In genomic region chr22:45262931-45263789, GRCh38 we compare ENCODE assay signal across 8 cellular contexts. TPM values are rescaled to one million over a fixed set of nuclear protein-coding genes. Genes with fewer than 3 reads are reported as not detected.
DNase-seq lines count a peak whose midpoint lies in the region; ATAC-seq and TF ChIP-seq lines count a peak whose summit lies in the region.

No MANE protein-coding gene starts in this region.

- H3K4me2 ChIP-seq in trophoblast cell (ENCODE audit: low read length) = peak overlapping the region; percentile 8

- H3K4me3 ChIP-seq in GM12864 (ENCODE audit: low read depth, low read length) = peak overlapping the region; percentile 26
- no peak overlapping the region for H3K4me3 ChIP-seq in adrenal gland
- H3K4me3 ChIP-seq in trophoblast cell (ENCODE audit: low read depth, low read length) = no peak overlapping the region

- peaks cover 8% of the 10 kb centered on the region for H3K27me3 Mint-ChIP-seq in IgD-negative memory B cell
- peaks cover 30% of the 10 kb centered on the region for H3K27me3 Mint-ChIP-seq in activated CD4-positive, alpha-beta T cell treated with anti-CD3 and anti-CD28 coated beads, Interleukin-2, amount 10 ng/mL, durations not matched to agents 7 days and 5 days

- no peak overlapping the region for H2BK5ac ChIP-seq in trophoblast cell (ENCODE audit: low read depth, low read length, poor library complexity)

- peak overlapping the region; percentile 1 for H4K8ac ChIP-seq in trophoblast cell (ENCODE audit: low read depth, low read length)

- peak overlapping the region; percentile 69 to 95 (median 85) for H3K4me3 Mint-ChIP-seq in IgD-negative memory B cell
- no peak overlapping the region for H3K4me3 Mint-ChIP-seq in activated CD4-positive, alpha-beta T cell treated with anti-CD3 and anti-CD28 coated beads, Interleukin-2, amount 10 ng/mL, durations not matched to agents 7 days and 5 days

- 62 to 79% (median 71%) methylated on average over 12 to 20 of the region's 20 CpGs for WGBS in adrenal gland, 4 donors
- WGBS in trophoblast cell (ENCODE audit: extremely low coverage, insufficient coverage, insufficient read length) = no CpG with 5 or more reads among the region's 20 CpGs

- peak; percentile 82 for DNase-seq in GM12864 (ENCODE audit: low read depth)
- peak in 3 of 7 donors; percentile 46 to 63 (median 54) for DNase-seq in adrenal gland
- peak; percentile 68 to 73 for DNase-seq in trophoblast cell
- DNase-seq in activated naive CD4-positive, alpha-beta T cell treated with anti-CD3 and anti-CD28 coated beads, Interleukin-2, amount 50 U/mL, for 72 hours (ENCODE audit: low spot score in 2 of 2) = no peak
- no peak for DNase-seq in HuH-7.5 (ENCODE audit: low spot score)
- no peak for DNase-seq in activated CD4-positive, alpha-beta T cell treated with anti-CD3 and anti-CD28 coated beads, Interleukin-2, amount 10 ng/mL, durations not matched to agents 7 days and 5 days

- peaks cover 29 to 32% (median 30%) of the 10 kb centered on the region in 3 donors for H3K4me1 Mint-ChIP-seq in IgD-negative memory B cell
- no peaks in the 10 kb centered on the region for H3K4me1 Mint-ChIP-seq in activated CD4-positive, alpha-beta T cell treated with anti-CD3 and anti-CD28 coated beads, Interleukin-2, amount 10 ng/mL, durations not matched to agents 7 days and 5 days

- CTCF ChIA-PET in activated CD4-positive, alpha-beta T cell treated with anti-CD3 and anti-CD28 coated beads, Interleukin-2, amount 10 ng/mL, durations not matched to agents 7 days and 5 days (lab: Charles Lee) = interaction anchor here (1.6 to 2.0 kb wide), 2 partner anchors 10 to 16 kb away, joined by 4 read pairs; no protein-coding TSS in a partner anchor

- intact Hi-C loops in adrenal gland (cut with DNase I) = loop anchor here (5.0 to 10.0 kb wide), 3 partner anchors 161 to 438 kb away; no protein-coding TSS in a partner anchor

- no peak for TF ChIP-seq POLR2A in adrenal gland (IDR thresholded peaks at IDR 0.05)

- H2AK5ac ChIP-seq in trophoblast cell (ENCODE audit: low read length) = peak overlapping the region; percentile 93

- H3K27me3 ChIP-seq in adrenal gland = no peaks in the 10 kb centered on the region
- H3K27me3 ChIP-seq in trophoblast cell (ENCODE audit: insufficient read depth, low read length) = no peaks in the 10 kb centered on the region

- H3K4me1 ChIP-seq in adrenal gland (replicated peaks in 1 of 2) (peaks cover 0 to 19% of the 10 kb centered on the region in 2 donors), trophoblast cell (ENCODE audit: control insufficient read depth in 1 of 2, insufficient read depth in 2 of 2, low read length in 2 of 2) (peaks cover 17 to 23% of the 10 kb centered on the region in 2 experiments)

- no peak overlapping the region for H3K9ac ChIP-seq in trophoblast cell (ENCODE audit: low read length)

- H2AFZ ChIP-seq in trophoblast cell (ENCODE audit: insufficient read depth, low read length, poor library complexity) = no peak overlapping the region

- H3K4ac ChIP-seq in trophoblast cell (ENCODE audit: low read depth, low read length) = no peak overlapping the region

- H3K36me3 ChIP-seq in adrenal gland (replicated peaks in 1 of 2) = no peaks in the 10 kb centered on the region
- no peaks in the 10 kb centered on the region for H3K36me3 ChIP-seq in trophoblast cell (ENCODE audit: control insufficient read depth in 1 of 2, insufficient read depth in 2 of 2, low read length in 2 of 2)

- H3K27ac ChIP-seq in adrenal gland = peak overlapping the region in 3 of 5 donors; percentile 43 to 77 (median 62)
- peak overlapping the region; percentile 46 for H3K27ac ChIP-seq in trophoblast cell (ENCODE audit: low read depth, low read length)

- H3K9me3 ChIP-seq in adrenal gland (replicated peaks in 1 of 3) (no peaks in the 10 kb centered on the region), trophoblast cell (ENCODE audit: insufficient read depth, low read depth, low read length) (no peaks in the 10 kb centered on the region)

- peak overlapping the region; percentile 21 for H3K18ac ChIP-seq in trophoblast cell (ENCODE audit: low read length)

- peak overlapping the region; percentile 41 to 85 (median 82) for H3K27ac Mint-ChIP-seq in IgD-negative memory B cell
- H3K27ac Mint-ChIP-seq in activated naive CD4-positive, alpha-beta T cell treated with anti-CD3 and anti-CD28 coated beads, Interleukin-2, amount 50 U/mL, for 72 hours = no peak overlapping the region
- no peak overlapping the region for H3K27ac Mint-ChIP-seq in activated CD4-positive, alpha-beta T cell treated with anti-CD3 and anti-CD28 coated beads, Interleukin-2, amount 10 ng/mL, durations not matched to agents 7 days and 5 days

- peak overlapping the region; percentile 20 for H2BK12ac ChIP-seq in trophoblast cell (ENCODE audit: low read length)

- peak overlapping the region; percentile 42 for H4K91ac ChIP-seq in trophoblast cell (ENCODE audit: low read depth, low read length)

- H3K9me3 Mint-ChIP-seq in IgD-negative memory B cell = no peaks in the 10 kb centered on the region
- H3K9me3 Mint-ChIP-seq in activated naive CD4-positive, alpha-beta T cell treated with anti-CD3 and anti-CD28 coated beads, Interleukin-2, amount 50 U/mL, for 72 hours = peaks cover 0 to under 1% of the 10 kb centered on the region in 2 donors
- H3K9me3 Mint-ChIP-seq in activated CD4-positive, alpha-beta T cell treated with anti-CD3 and anti-CD28 coated beads, Interleukin-2, amount 10 ng/mL, durations not matched to agents 7 days and 5 days = no peaks in the 10 kb centered on the region

- peak overlapping the region; percentile 34 for H2BK120ac ChIP-seq in trophoblast cell (ENCODE audit: insufficient read depth, low read length, poor library complexity)

- no peak overlapping the region for H3K14ac ChIP-seq in trophoblast cell (ENCODE audit: low read length)

- no peaks in the 10 kb centered on the region for H3K36me3 Mint-ChIP-seq in IgD-negative memory B cell
- no peaks in the 10 kb centered on the region for H3K36me3 Mint-ChIP-seq in activated naive CD4-positive, alpha-beta T cell treated with anti-CD3 and anti-CD28 coated beads, Interleukin-2, amount 50 U/mL, for 72 hours
- H3K36me3 Mint-ChIP-seq in activated CD4-positive, alpha-beta T cell treated with anti-CD3 and anti-CD28 coated beads, Interleukin-2, amount 10 ng/mL, durations not matched to agents 7 days and 5 days (ENCODE audit: low read depth) = no peaks in the 10 kb centered on the region

- ATAC-seq in GM21515 (IDR thresholded peaks at IDR 0.05; ENCODE audit: unreplicated experiment) = peak; percentile 68
- no peak for ATAC-seq in activated naive CD4-positive, alpha-beta T cell treated with anti-CD3 and anti-CD28 coated beads, Interleukin-2, amount 50 U/mL, for 72 hours

- H3K79me2 ChIP-seq in trophoblast cell (ENCODE audit: control insufficient read depth, insufficient read depth, low read length, poor library complexity) = peaks cover 2% of the 10 kb centered on the region

- no peak overlapping the region for H3K23ac ChIP-seq in trophoblast cell (ENCODE audit: low read length)

- TF ChIP-seq CTCF in GM12864 (IDR thresholded peaks at IDR 0.05; ENCODE audit: low read depth, low read length, missing control alignments) (no peak), adrenal gland (IDR thresholded peaks at IDR 0.05) (no peak)

- no peak overlapping the region for H4K12ac ChIP-seq in trophoblast cell (ENCODE audit: low read depth, low read length)

- POLR2A ChIA-PET in activated CD4-positive, alpha-beta T cell treated with anti-CD3 and anti-CD28 coated beads, Interleukin-2, amount 10 ng/mL, durations not matched to agents 7 days and 5 days (lab: Charles Lee) = no interaction called here

- peaks cover 15% of the 10 kb centered on the region for H3K79me1 ChIP-seq in trophoblast cell (ENCODE audit: low read length)

RNA-seq across cellular contexts. Expression of gene UPK3A, which starts 21.6 kb away (rescaled TPM):
- polyA plus RNA-seq in IgD-negative memory B cell = 1.5 TPM
- total RNA-seq in adrenal gland = not detected
- under 1 TPM in 1 of 3 donors, not detected in 2; 0.17 TPM for polyA plus RNA-seq in adrenal gland
- polyA plus RNA-seq in trophoblast cell (2013) = not detected in 2 replicates
- total RNA-seq in activated naive CD4-positive, alpha-beta T cell treated with anti-CD3 and anti-CD28 coated beads, Interleukin-2, amount 50 U/mL, for 72 hours = not detected
- total RNA-seq in activated CD4-positive, alpha-beta T cell treated with anti-CD3 and anti-CD28 coated beads, Interleukin-2, amount 10 ng/mL, durations not matched to agents 7 days and 5 days = not detected

RNA-seq across cellular contexts. Expression of gene KIAA0930, which starts 22.5 kb away (rescaled TPM):
- polyA plus RNA-seq in IgD-negative memory B cell = 3.3 TPM
- 100 to 1,000 TPM in 4 of 8 donors, 10 to 100 TPM in 4; 52.7 to 142 (median 96.4) TPM for total RNA-seq in adrenal gland
- 100 to 1,000 TPM in 2 of 3 donors, 10 to 100 TPM in 1; 43.3 to 183 (median 152) TPM for polyA plus RNA-seq in adrenal gland
- polyA plus RNA-seq in trophoblast cell (2013) = 68.2 and 71.9 TPM in 2 replicates
- total RNA-seq in activated naive CD4-positive, alpha-beta T cell treated with anti-CD3 and anti-CD28 coated beads, Interleukin-2, amount 50 U/mL, for 72 hours = 10 to 100 TPM; 12.5 to 16.5 TPM
- 10 to 100 TPM; 13.3 to 17.8 TPM for total RNA-seq in activated CD4-positive, alpha-beta T cell treated with anti-CD3 and anti-CD28 coated beads, Interleukin-2, amount 10 ng/mL, durations not matched to agents 7 days and 5 days

RNA-seq across cellular contexts. Expression of gene FAM118A, which starts 46.6 kb away (rescaled TPM):
- 24.0 TPM for polyA plus RNA-seq in IgD-negative memory B cell
- total RNA-seq in adrenal gland = 10 to 100 TPM in 7 of 8 donors, 1 to 10 TPM in 1; 6.8 to 47.6 (median 13.0) TPM
- polyA plus RNA-seq in adrenal gland = 100 to 1,000 TPM in 1 of 3 donors, 10 to 100 TPM in 2; 28.1 to 101 (median 28.7) TPM
- polyA plus RNA-seq in trophoblast cell (2013) = 23.9 and 25.5 TPM in 2 replicates
- 10 to 100 TPM; 59.2 to 79.0 TPM for total RNA-seq in activated naive CD4-positive, alpha-beta T cell treated with anti-CD3 and anti-CD28 coated beads, Interleukin-2, amount 50 U/mL, for 72 hours
- total RNA-seq in activated CD4-positive, alpha-beta T cell treated with anti-CD3 and anti-CD28 coated beads, Interleukin-2, amount 10 ng/mL, durations not matched to agents 7 days and 5 days = 10 to 100 TPM; 35.6 to 37.0 TPM

Comparison
In these comparisons a context has a peak if more than half of its experiments do, and no peak if none do; other contexts are left out.
1. DNase-seq: peak in GM12864 (single experiment) and trophoblast cell (2 of 2); none in activated naive CD4-positive, alpha-beta T cell treated with anti-CD3 and anti-CD28 coated beads, Interleukin-2, amount 50 U/mL, for 72 hours (0 of 2), HuH-7.5 (single experiment) and activated CD4-positive, alpha-beta T cell treated with anti-CD3 and anti-CD28 coated beads, Interleukin-2, amount 10 ng/mL, durations not matched to agents 7 days and 5 days (single experiment).
2. H3K27ac Mint-ChIP-seq: peak in IgD-negative memory B cell (3 of 3); none in activated naive CD4-positive, alpha-beta T cell treated with anti-CD3 and anti-CD28 coated beads, Interleukin-2, amount 50 U/mL, for 72 hours (0 of 2) and activated CD4-positive, alpha-beta T cell treated with anti-CD3 and anti-CD28 coated beads, Interleukin-2, amount 10 ng/mL, durations not matched to agents 7 days and 5 days (single experiment).